In the genomic region with DNA sequence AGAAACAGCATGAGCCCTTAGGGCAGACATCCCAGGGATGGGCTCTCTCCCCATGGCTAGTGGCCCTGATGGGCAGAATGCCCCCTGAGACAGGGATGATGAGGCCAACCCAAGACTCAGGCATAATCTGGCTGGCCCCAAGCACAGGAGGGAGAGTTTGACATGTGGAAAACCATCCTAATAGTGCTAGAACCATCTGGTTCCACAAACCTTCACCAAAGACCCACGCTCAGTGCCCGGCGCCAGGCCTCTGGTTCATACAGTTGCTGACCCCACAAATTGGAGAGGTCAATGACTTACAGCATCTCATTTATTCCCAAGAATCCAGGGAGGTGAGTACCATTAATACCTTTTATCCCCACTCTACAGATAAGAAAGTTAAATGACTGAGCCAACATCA, we compare ENCODE assay signal across 20 cellular contexts.
DNase-seq lines count a peak whose midpoint lies in the region; ATAC-seq and TF ChIP-seq lines count a peak whose summit lies in the region.
"Had no signal": no experiment of that assay in that cellular context is flagged by ENCODE, and none has a peak within 500 bp of the region (broad histone marks: within the 10 kb centered on the region; RNA-seq: fewer than 3 reads in every experiment).

No MANE protein-coding gene starts in this region.

- peaks cover 60% of the 10 kb centered on the region for H3K27me3 Mint-ChIP-seq in stimulated activated memory B cell treated with anti-CD40 and anti-IgM and Interleukin-4, amounts not matched to agents 10 μg/mL and 1 μg/mL and 100 μg/mL, for 72 hours

- H3K27ac Mint-ChIP-seq in stimulated activated memory B cell treated with anti-CD40 and anti-IgM and Interleukin-4, amounts not matched to agents 10 μg/mL and 1 μg/mL and 100 μg/mL, for 72 hours: no peak overlapping the region
- H3K27ac Mint-ChIP-seq: activated CD8-positive, alpha-beta memory T cell treated with anti-CD3 and anti-CD28 coated beads, Interleukin-2, amount 10 ng/mL, durations not matched to agents 7 days and 5 days; activated T-helper 17 cell treated with anti-CD3 and anti-CD28 coated beads, Interleukin-2, amount 50 U/mL, for 72 hours had no signal

- H4K20me1 ChIP-seq in smooth muscle cell (ENCODE audit: low read depth): peaks cover 96% of the 10 kb centered on the region

- peaks cover 75% of the 10 kb centered on the region for H3K79me2 ChIP-seq in smooth muscle cell (ENCODE audit: low read depth)

- DNase-seq in heart left ventricle (peak in 1 of 5 donors; percentile 20), cardiac septum (ENCODE audit: low spot score) (no peak), left lung (peak in 1 of 2 donors; percentile 72), smooth muscle cell (lab: John Stamatoyannopoulos, UW; ENCODE audit: unreplicated experiment) (no peak), uterus (no peak), EL (no peak), NCI-H1092 (lab: John Stamatoyannopoulos, UW) (no peak)
- DNase-seq: activated CD8-positive, alpha-beta memory T cell treated with anti-CD3 and anti-CD28 coated beads, Interleukin-2, amount 10 ng/mL, durations not matched to agents 7 days and 5 days; BE2C; Calu3; effector CD4-positive, alpha-beta T cell; glutamatergic neuron; GOT3; NCI-H1436 treated with DMSO at 0.1 percent for 48 hours; NCI-H526; occipital lobe; SW 1271 had no signal

- H3K9me3 Mint-ChIP-seq in stimulated activated memory B cell treated with anti-CD40 and anti-IgM and Interleukin-4, amounts not matched to agents 10 μg/mL and 1 μg/mL and 100 μg/mL, for 72 hours: no peaks in the 10 kb centered on the region
- H3K9me3 Mint-ChIP-seq: activated T-helper 17 cell treated with anti-CD3 and anti-CD28 coated beads, Interleukin-2, amount 50 U/mL, for 72 hours had no signal

- H3K4me1 ChIP-seq in heart left ventricle (peaks cover 42 to 100% (median 99%) of the 10 kb centered on the region in 12 donors), left lung (peaks cover 64 to 82% of the 10 kb centered on the region in 2 donors), smooth muscle cell (ENCODE audit: low read depth) (peaks cover 2% of the 10 kb centered on the region), uterus (peaks cover 48 to 69% of the 10 kb centered on the region in 2 donors)

- no peaks in the 10 kb centered on the region for H3K36me3 Mint-ChIP-seq in stimulated activated memory B cell treated with anti-CD40 and anti-IgM and Interleukin-4, amounts not matched to agents 10 μg/mL and 1 μg/mL and 100 μg/mL, for 72 hours
- H3K36me3 Mint-ChIP-seq: activated CD8-positive, alpha-beta memory T cell treated with anti-CD3 and anti-CD28 coated beads, Interleukin-2, amount 10 ng/mL, durations not matched to agents 7 days and 5 days had no signal

- ATAC-seq in heart left ventricle (no peak), left lung (no peak)
- no peak for ATAC-seq in stimulated activated memory B cell treated with anti-CD40 and anti-IgM and Interleukin-4, amounts not matched to agents 10 μg/mL and 1 μg/mL and 100 μg/mL, for 72 hours
- ATAC-seq: activated CD8-positive, alpha-beta memory T cell treated with anti-CD3 and anti-CD28 coated beads, Interleukin-2, amount 10 ng/mL, durations not matched to agents 7 days and 5 days; activated T-helper 17 cell treated with anti-CD3 and anti-CD28 coated beads, Interleukin-2, amount 50 U/mL, for 72 hours had no signal

- intact Hi-C loops in heart left ventricle (cut with DNase I) (no loop called here), cardiac septum (cut with DNase I) (no loop called here), left lung (cut with DNase I) (no loop called here), uterus (cut with DNase I; ENCODE audit: low total_unique reads) (no loop called here)

- no peak overlapping the region for H3K4me3 ChIP-seq in heart left ventricle
- no peak overlapping the region for H3K4me3 ChIP-seq in left lung
- H3K4me3 ChIP-seq in smooth muscle cell: no peak overlapping the region
- no peak overlapping the region for H3K4me3 ChIP-seq in uterus
- H3K4me3 ChIP-seq: cardiac muscle cell had no signal

- no peak overlapping the region for H3K9ac ChIP-seq in smooth muscle cell (ENCODE audit: low read depth)

- TF ChIP-seq POLR2A in heart left ventricle (IDR thresholded peaks at IDR 0.05) (no peak), uterus (IDR thresholded peaks at IDR 0.05) (no peak)

- H3K27me3 ChIP-seq in heart left ventricle (no peaks in the 10 kb centered on the region), left lung (no peaks in the 10 kb centered on the region), smooth muscle cell (ENCODE audit: low read depth) (no peaks in the 10 kb centered on the region), uterus (no peaks in the 10 kb centered on the region)
- H3K27me3 ChIP-seq: BE2C, cardiac muscle cell had no signal

- H3K27ac ChIP-seq in heart left ventricle: peak overlapping the region; percentile 45 to 99 (median 94)
- peak overlapping the region; percentile 23 to 81 for H3K27ac ChIP-seq in left lung
- H3K27ac ChIP-seq in smooth muscle cell (ENCODE audit: low read depth): peak overlapping the region; percentile 86
- H3K27ac ChIP-seq in uterus: peak overlapping the region; percentile 92 to 97
- H3K27ac ChIP-seq: cardiac muscle cell had no signal

- H3K4me1 Mint-ChIP-seq in stimulated activated memory B cell treated with anti-CD40 and anti-IgM and Interleukin-4, amounts not matched to agents 10 μg/mL and 1 μg/mL and 100 μg/mL, for 72 hours: peaks cover 5% of the 10 kb centered on the region
- H3K4me1 Mint-ChIP-seq: activated T-helper 17 cell treated with anti-CD3 and anti-CD28 coated beads, Interleukin-2, amount 50 U/mL, for 72 hours had no signal

- no peak overlapping the region for H3K4me3 Mint-ChIP-seq in stimulated activated memory B cell treated with anti-CD40 and anti-IgM and Interleukin-4, amounts not matched to agents 10 μg/mL and 1 μg/mL and 100 μg/mL, for 72 hours
- H3K4me3 Mint-ChIP-seq: activated CD8-positive, alpha-beta memory T cell treated with anti-CD3 and anti-CD28 coated beads, Interleukin-2, amount 10 ng/mL, durations not matched to agents 7 days and 5 days; activated T-helper 17 cell treated with anti-CD3 and anti-CD28 coated beads, Interleukin-2, amount 50 U/mL, for 72 hours had no signal

- H3K4me2 ChIP-seq in smooth muscle cell: no peak overlapping the region

- TF ChIP-seq CTCF in heart left ventricle (IDR thresholded peaks at IDR 0.05) (no peak), left lung (IDR thresholded peaks at IDR 0.05) (no peak), smooth muscle cell (IDR thresholded peaks at IDR 0.05; ENCODE audit: borderline replicate concordance, insufficient read depth, poor library complexity, severe bottlenecking) (no peak), uterus (IDR thresholded peaks at IDR 0.05) (no peak)

- H3K9me3 ChIP-seq in heart left ventricle: no peaks in the 10 kb centered on the region
- no peaks in the 10 kb centered on the region for H3K9me3 ChIP-seq in left lung
- H3K9me3 ChIP-seq in smooth muscle cell (replicated peaks; ENCODE audit: low read depth): no peaks in the 10 kb centered on the region
- H3K9me3 ChIP-seq in uterus: no peaks in the 10 kb centered on the region
- H3K9me3 ChIP-seq: BE2C had no signal

- H2AFZ ChIP-seq in smooth muscle cell (ENCODE audit: low read depth): no peak overlapping the region

- peaks cover 0 to 24% (median 12%) of the 10 kb centered on the region in 9 donors for H3K36me3 ChIP-seq in heart left ventricle
- no peaks in the 10 kb centered on the region for H3K36me3 ChIP-seq in left lung
- no peaks in the 10 kb centered on the region for H3K36me3 ChIP-seq in smooth muscle cell (ENCODE audit: low read depth)
- H3K36me3 ChIP-seq in uterus: no peaks in the 10 kb centered on the region
- H3K36me3 ChIP-seq: cardiac muscle cell had no signal

- H3F3A ChIP-seq in smooth muscle cell (ENCODE audit: low read depth): peaks cover 16% of the 10 kb centered on the region

- 88 to 96% (median 95%) methylated on average over 3 of the region's 3 CpGs for WGBS in heart left ventricle, 4 donors
- WGBS in smooth muscle cell (ENCODE audit: low lambda C conversion rate): 97% methylated on average over 3 of the region's 3 CpGs
